Comparison of ENCODE assay signal across 8 cellular contexts in the genomic region with DNA sequence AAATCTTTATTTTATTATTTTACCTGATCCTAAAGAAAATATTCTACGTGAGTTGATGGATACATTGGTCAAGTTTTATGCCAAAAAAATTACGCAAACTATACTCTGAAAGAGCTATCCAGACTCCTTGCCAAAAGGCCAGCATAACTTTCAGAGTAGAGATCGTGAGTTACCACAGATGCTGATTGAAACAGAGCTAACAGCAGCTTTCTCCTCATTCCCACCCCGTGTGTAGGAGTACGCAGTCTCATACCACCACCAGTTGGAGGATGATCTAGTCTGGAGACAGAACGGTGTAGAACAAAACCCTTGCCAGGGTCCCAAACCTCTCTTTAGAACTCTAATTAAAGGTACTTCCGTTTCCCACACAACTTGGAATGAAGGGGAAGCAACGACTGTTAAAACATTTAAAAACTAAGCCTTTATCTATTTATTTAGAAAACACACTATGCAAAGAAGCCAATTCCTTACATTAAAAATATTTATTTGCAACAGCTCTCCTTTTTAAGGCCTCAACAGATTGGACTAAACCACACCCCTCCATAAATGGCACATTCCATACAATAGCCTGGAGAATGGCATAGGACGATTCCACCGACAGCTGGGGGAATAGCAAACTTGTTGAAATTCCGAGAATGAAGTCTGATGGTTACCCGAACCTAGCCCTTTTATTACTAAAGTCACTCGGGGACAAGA. TPM values are rescaled to one million over a fixed set of nuclear protein-coding genes. Genes with fewer than 3 reads are reported as not detected.
DNase-seq lines count a peak whose midpoint lies in the region; ATAC-seq and TF ChIP-seq lines count a peak whose summit lies in the region.

No MANE protein-coding gene starts in this region.

- CTCF ChIA-PET in T-cell (lab: Charles Lee): interaction anchor here in 1 of 2 donors (0.7 to 2.0 kb wide), 2 partner anchors 25 to 34 kb away, joined by 5 to 8 read pairs; no protein-coding TSS in a partner anchor

- WGBS in thymus: 7% methylated on average over 13 of the region's 13 CpGs

- peaks cover 1% of the 10 kb centered on the region for H3K36me3 Mint-ChIP-seq in IgD-negative memory B cell
- no peaks in the 10 kb centered on the region for H3K36me3 Mint-ChIP-seq in T-cell
- H3K36me3 Mint-ChIP-seq in mesothelial cell of epicardium: no peaks in the 10 kb centered on the region

- peak overlapping the region; percentile 72 for H3K4me3 ChIP-seq in thymus (ENCODE audit: low read length)

- H3K4me3 Mint-ChIP-seq in IgD-negative memory B cell: peak overlapping the region; percentile 95 to 98 (median 98)
- H3K4me3 Mint-ChIP-seq in T-cell: peak overlapping the region; percentile 93 to 98 (median 96)
- H3K4me3 Mint-ChIP-seq in mesothelial cell of epicardium: peak overlapping the region; percentile 97

- DNase-seq in NCI-H2081 (lab: John Stamatoyannopoulos, UW) (peak; percentile 52 to 74), NCI-H2081 treated with DMSO at 0.1 percent for 48 hours (lab: John Stamatoyannopoulos, UW) (no peak), T-cell (peak in 3 of 34 experiments; percentile 7 to 11 (median 9)), dermis microvascular lymphatic vessel endothelial cell (ENCODE audit: low read depth in 2 of 2) (peak; percentile 35 to 48), mesothelial cell of epicardium (ENCODE audit: low spot score in 2 of 2, unreplicated experiment in 2 of 2) (no peak)

- ATAC-seq in T-cell (replicated peaks in 1 of 4) (no peak), GM21619 (IDR thresholded peaks at IDR 0.05; ENCODE audit: unreplicated experiment) (no peak)

- H3K27me3 Mint-ChIP-seq in IgD-negative memory B cell (no peaks in the 10 kb centered on the region), T-cell (no peaks in the 10 kb centered on the region), mesothelial cell of epicardium (ENCODE audit: low read depth) (no peaks in the 10 kb centered on the region)

- H3K27me3 ChIP-seq in thymus (ENCODE audit: control insufficient read depth, insufficient read depth): no peaks in the 10 kb centered on the region

- peaks cover 8% of the 10 kb centered on the region for H3K4me1 ChIP-seq in thymus (ENCODE audit: control insufficient read depth, insufficient read depth, low read length)

- POLR2A ChIA-PET in T-cell (lab: Charles Lee): interaction anchor here (0.6 to 1.3 kb wide), 6 partner anchors 26 to 72 kb away, joined by 3 to 5 read pairs (median 3); no protein-coding TSS in a partner anchor

- TF ChIP-seq CTCF in mesothelial cell of epicardium (IDR thresholded peaks at IDR 0.05; ENCODE audit: unreplicated experiment): no peak

- H3K27ac ChIP-seq in thymus (ENCODE audit: low read depth): peak overlapping the region; percentile 99

- H3K27ac Mint-ChIP-seq in IgD-negative memory B cell (peak overlapping the region; percentile 85 to 99 (median 96)), T-cell (peak overlapping the region; percentile 90 to 96), mesothelial cell of epicardium (peak overlapping the region; percentile 99)

- H3K9me3 ChIP-seq in thymus (ENCODE audit: control insufficient read depth): no peaks in the 10 kb centered on the region

- H3K4me1 Mint-ChIP-seq in IgD-negative memory B cell (peaks cover 27 to 40% (median 31%) of the 10 kb centered on the region in 3 donors), T-cell (peaks cover 48 to 56% (median 49%) of the 10 kb centered on the region in 3 donors), mesothelial cell of epicardium (peaks cover 42% of the 10 kb centered on the region)

- H3K9me3 Mint-ChIP-seq in IgD-negative memory B cell: no peaks in the 10 kb centered on the region
- H3K9me3 Mint-ChIP-seq in T-cell: no peaks in the 10 kb centered on the region
- no peaks in the 10 kb centered on the region for H3K9me3 Mint-ChIP-seq in mesothelial cell of epicardium

- H3K36me3 ChIP-seq in thymus (ENCODE audit: control insufficient read depth, insufficient read depth): no peaks in the 10 kb centered on the region

RNA-seq across cellular contexts. Expression of a gene that starts 1.4 kb away (rescaled TPM):
- polyA plus RNA-seq in IgD-negative memory B cell: 14.6 TPM
- total RNA-seq in T-cell: 100 to 1,000 TPM in 1 of 5 donors, 10 to 100 TPM in 4; 84.0 to 101 (median 94.6) TPM
- 85.8 and 128 TPM in 2 replicates for total RNA-seq in dermis microvascular lymphatic vessel endothelial cell
- total RNA-seq in mesothelial cell of epicardium: 280 to 304 TPM (median 289 TPM) in 3 replicates
- 71.8 TPM for polyA plus RNA-seq in thymus

RNA-seq across cellular contexts. Expression of a gene that starts 26.7 kb away (rescaled TPM):
- polyA plus RNA-seq in IgD-negative memory B cell (92.2 TPM), thymus (18.8 TPM)
- total RNA-seq in T-cell (10 to 100 TPM; 32.5 to 64.6 (median 46.8) TPM), dermis microvascular lymphatic vessel endothelial cell (18.1 and 30.8 TPM in 2 replicates), mesothelial cell of epicardium (8.7 to 10.4 TPM (median 8.7 TPM) in 3 replicates)

Comparison
In these comparisons a context has a peak if more than half of its experiments do, and no peak if none do; other contexts are left out.
1. DNase-seq: peak in NCI-H2081 (2 of 2) and dermis microvascular lymphatic vessel endothelial cell (2 of 2); none in NCI-H2081 treated with DMSO at 0.1 percent for 48 hours (single experiment) and mesothelial cell of epicardium (0 of 2).
2. Peak in every context shown above with its lines, with median percentiles within 50 percentile points of each other: H3K27ac Mint-ChIP-seq and H3K4me3 Mint-ChIP-seq.